Comparison of ENCODE assay signal across 18 cellular contexts in genomic region chr1:22763479-22764200, GRCh38. TPM values are rescaled to one million over a fixed set of nuclear protein-coding genes. Genes with fewer than 3 reads are reported as not detected.
DNase-seq lines count a peak whose midpoint lies in the region; ATAC-seq and TF ChIP-seq lines count a peak whose summit lies in the region.
"Had no signal": no experiment of that assay in that cellular context is flagged by ENCODE, and none has a peak within 500 bp of the region (broad histone marks: within the 10 kb centered on the region; RNA-seq: fewer than 3 reads in every experiment).

No MANE protein-coding gene starts in this region.

- H3K9ac ChIP-seq in IMR-90 (ENCODE audit: low read depth, low read length) = no peak overlapping the region

- no peak overlapping the region; the same call in 2 of the 3 replicates for H2BK15ac ChIP-seq in IMR-90 (ENCODE audit: low read depth, low read length)

- H3K4ac ChIP-seq in IMR-90 (ENCODE audit: low read depth, low read length) = 0 out of 2 replicates have a peak overlapping the region, but pooled peaks have one; percentile 10

- H3K9me3 Mint-ChIP-seq in glutamatergic neuron (ENCODE audit: unreplicated experiment) = peaks cover 2% of the 10 kb centered on the region
- H3K9me3 Mint-ChIP-seq: activated naive CD4-positive, alpha-beta T cell treated with anti-CD3 and anti-CD28 coated beads, Interleukin-2, amount 50 U/mL, for 72 hours; CD4-positive, alpha-beta T cell had no signal

- H2BK5ac ChIP-seq in IMR-90 (ENCODE audit: low read depth, low read length, poor library complexity, severe bottlenecking) = no peak overlapping the region

- ATAC-seq in IMR-90 (ENCODE audit: low read depth) = peak; percentile 33; the same call in 1 of the 2 replicates
- ATAC-seq in GM19328 (IDR thresholded peaks at IDR 0.05; ENCODE audit: unreplicated experiment) = no peak
- ATAC-seq: esophagus mucosa, heart left ventricle had no signal

- POLR2A ChIA-PET in IMR-90 (lab: Charles Lee; ENCODE audit: unreplicated experiment) = no interaction called here

- TF ChIP-seq RAD21 in IMR-90 (IDR thresholded peaks at IDR 0.05; ENCODE audit: low read length) = no peak

- 85% methylated on average over 5 of the region's 11 CpGs; no CpG with 5 or more reads in 1 of the 2 experiments for WGBS in IMR-90 (ENCODE audit: extremely low coverage in 2 of 2, insufficient read length in 1 of 2), 2 experiments

- no peak overlapping the region for H3K4me3 Mint-ChIP-seq in glutamatergic neuron (ENCODE audit: unreplicated experiment)
- H3K4me3 Mint-ChIP-seq: CD4-positive, alpha-beta T cell had no signal

- peaks cover 88% of the 10 kb centered on the region for H4K20me1 ChIP-seq in IMR-90 (ENCODE audit: insufficient read depth, low read length)

- in situ Hi-C loops in IMR-90 (cut with MboI; ENCODE audit: low sequenced_read_pairs) = no loop called here

- no peak overlapping the region for H2BK120ac ChIP-seq in IMR-90 (ENCODE audit: low read depth, low read length)

- H3K27me3 Mint-ChIP-seq in glutamatergic neuron (ENCODE audit: unreplicated experiment) = peaks cover 5% of the 10 kb centered on the region
- H3K27me3 Mint-ChIP-seq: CD4-positive, alpha-beta T cell had no signal

- H2BK20ac ChIP-seq in IMR-90 (ENCODE audit: low read depth, low read length) = peak overlapping the region; percentile 15; the same call in 1 of the 2 replicates

- no TSS peak for BruUV-seq in IMR-90 (replicated peaks; lab: Mats Ljungman, UMichigan)

- H2AFZ ChIP-seq in IMR-90 (replicated peaks; ENCODE audit: low read length, poor library complexity) = peak overlapping the region; percentile 34

- no peak overlapping the region for H3K4me2 ChIP-seq in IMR-90 (ENCODE audit: low read depth, low read length)

- peaks cover 21% of the 10 kb centered on the region for H3K9me1 ChIP-seq in IMR-90 (ENCODE audit: insufficient read depth, low read length)

- no peak overlapping the region for H4K91ac ChIP-seq in IMR-90 (ENCODE audit: insufficient read depth, low read depth, low read length)

- H3K79me1 ChIP-seq in IMR-90 (ENCODE audit: low read depth in 1 of 2, low read length in 2 of 2) = peaks cover 36 to 94% of the 10 kb centered on the region in 2 experiments

- peak overlapping the region; percentile 60 for H2AK9ac ChIP-seq in IMR-90 (replicated peaks; ENCODE audit: low read depth, low read length, poor library complexity)

- H3K4me3 ChIP-seq in IMR-90 (ENCODE audit: insufficient read depth, low read depth, low read length) = no peak overlapping the region
- H3K4me3 ChIP-seq: heart left ventricle, right atrium auricular region had no signal

- dilution Hi-C loops in IMR-90 (cut with HindIII; ENCODE audit: low sequenced_read_pairs, unreplicated experiment) = no loop called here

- H3K27ac ChIP-seq in IMR-90 (ENCODE audit: insufficient read depth, low read length) = no peak overlapping the region
- H3K27ac ChIP-seq: heart left ventricle, neutrophil, right atrium auricular region had no signal

- CTCF ChIA-PET in IMR-90 (lab: Yijun Ruan, JAX) = no interaction called here

- H3K18ac ChIP-seq in IMR-90 (ENCODE audit: low read depth, low read length) = no peak overlapping the region

- H3K27me3 ChIP-seq in IMR-90 (ENCODE audit: control insufficient read depth, insufficient read depth, low read length) = no peaks in the 10 kb centered on the region
- H3K27me3 ChIP-seq: neutrophil, right atrium auricular region had no signal

- intact Hi-C loops in IMR-90 (cut with micrococcal nuclease) = no loop called here

- no peaks in the 10 kb centered on the region for H3K36me3 Mint-ChIP-seq in glutamatergic neuron (ENCODE audit: unreplicated experiment)
- H3K36me3 Mint-ChIP-seq: activated naive CD4-positive, alpha-beta T cell treated with anti-CD3 and anti-CD28 coated beads, Interleukin-2, amount 50 U/mL, for 72 hours had no signal

- DNase-seq in ELR (ENCODE audit: low read depth) (peak; percentile 46), GM19240 (ENCODE audit: insufficient read length, low spot score) (peak; percentile 48), IMR-90 (peak; percentile 25), kidney tubule cell (ENCODE audit: low spot score) (peak; percentile 29), GOT3 (lab: John Stamatoyannopoulos, UW) (no peak), glutamatergic neuron (no peak)
- no peak for DNase-seq in stimulated activated CD4-positive, alpha-beta T cell treated with anti-CD3 and anti-CD28 coated beads, Interleukin-4, amount 100 ng/mL, for 24 hours
- DNase-seq: ACHN; CD4-positive, alpha-beta T cell; DND-41; islet precursor cell; NCI-H1694 treated with DMSO at 0.1 percent for 48 hours had no signal

- H3K56ac ChIP-seq in IMR-90 (ENCODE audit: extremely low read depth, insufficient read depth, low read length) = no peak overlapping the region

- no peaks in the 10 kb centered on the region for H3K9me3 ChIP-seq in IMR-90 (ENCODE audit: control insufficient read depth, insufficient read depth, low read length)
- H3K9me3 ChIP-seq: heart left ventricle, neutrophil, right atrium auricular region had no signal

- peaks cover 3% of the 10 kb centered on the region for H3K4me1 Mint-ChIP-seq in glutamatergic neuron (ENCODE audit: low read depth, unreplicated experiment)

- TF ChIP-seq CTCF in IMR-90 (conservative IDR thresholded peaks at IDR 0.05; ENCODE audit: low read depth, low read length) (no peak), glutamatergic neuron (IDR thresholded peaks at IDR 0.05; ENCODE audit: partially characterized antibody, unreplicated experiment) (no peak)

- H3K27ac Mint-ChIP-seq in glutamatergic neuron (ENCODE audit: unreplicated experiment) = no peak overlapping the region
- H3K27ac Mint-ChIP-seq: activated naive CD4-positive, alpha-beta T cell treated with anti-CD3 and anti-CD28 coated beads, Interleukin-2, amount 50 U/mL, for 72 hours; CD4-positive, alpha-beta T cell had no signal

- peaks cover 2% of the 10 kb centered on the region; the same call in 1 of the 2 replicates for H3K4me1 ChIP-seq in IMR-90 (ENCODE audit: control insufficient read depth, insufficient read depth, low read length)
- H3K4me1 ChIP-seq: heart left ventricle, right atrium auricular region had no signal

- H4K5ac ChIP-seq in IMR-90 (ENCODE audit: low read depth, low read length) = no peak overlapping the region

- H2AK5ac ChIP-seq in IMR-90 (ENCODE audit: low read depth, low read length) = peak overlapping the region; percentile 51; the same call in 1 of the 2 replicates

- H3K14ac ChIP-seq in IMR-90 (replicated peaks; ENCODE audit: low read depth, low read length) = no peak overlapping the region

- no peaks in the 10 kb centered on the region for H3K36me3 ChIP-seq in IMR-90 (ENCODE audit: control insufficient read depth, insufficient read depth, low read length)
- H3K36me3 ChIP-seq: heart left ventricle, neutrophil, right atrium auricular region had no signal

- H3K23ac ChIP-seq in IMR-90 (ENCODE audit: low read depth, low read length) = no peak overlapping the region

- H4K8ac ChIP-seq in IMR-90 (ENCODE audit: low read depth in 2 of 2, low read length in 2 of 2) = no peak overlapping the region

- no peak for TF ChIP-seq POLR2A in IMR-90 (IDR thresholded peaks at IDR 0.05; ENCODE audit: low read depth, low read length)

TF ChIP-seq in IMR-90, 13 proteins besides CTCF, POLR2A, EP300 and RAD21:
- TF ChIP-seq MXI1 (IDR thresholded peaks at IDR 0.05; ENCODE audit: borderline replicate concordance, low read depth, low read length) = no peak
- TF ChIP-seq RCOR1 (IDR thresholded peaks at IDR 0.05; ENCODE audit: insufficient replicate concordance, low read length) = no peak
- TF ChIP-seq ELK1 (IDR thresholded peaks at IDR 0.05; ENCODE audit: borderline replicate concordance, low read depth, low read length) = no peak
- no peak for TF ChIP-seq MAZ (IDR thresholded peaks at IDR 0.05; ENCODE audit: borderline replicate concordance, low read depth, low read length)
- no peak for TF ChIP-seq MAFK (IDR thresholded peaks at IDR 0.05; ENCODE audit: low read depth, low read length)
- TF ChIP-seq CEBPB (IDR thresholded peaks at IDR 0.05; ENCODE audit: low read depth, low read length) = no peak
- TF ChIP-seq BHLHE40 (IDR thresholded peaks at IDR 0.05; ENCODE audit: low read depth, low read length) = no peak
- no peak for TF ChIP-seq SMC3 (IDR thresholded peaks at IDR 0.05; ENCODE audit: low read depth, low read length)
- TF ChIP-seq CHD1 (IDR thresholded peaks at IDR 0.05; ENCODE audit: low read depth, low read length) = no peak
- TF ChIP-seq FOS (IDR thresholded peaks at IDR 0.05; ENCODE audit: low read depth, low read length) = no peak
- no peak for TF ChIP-seq NFE2L2 (IDR thresholded peaks at IDR 0.05; ENCODE audit: low read depth, low read length)
- TF ChIP-seq, protein P1, sequence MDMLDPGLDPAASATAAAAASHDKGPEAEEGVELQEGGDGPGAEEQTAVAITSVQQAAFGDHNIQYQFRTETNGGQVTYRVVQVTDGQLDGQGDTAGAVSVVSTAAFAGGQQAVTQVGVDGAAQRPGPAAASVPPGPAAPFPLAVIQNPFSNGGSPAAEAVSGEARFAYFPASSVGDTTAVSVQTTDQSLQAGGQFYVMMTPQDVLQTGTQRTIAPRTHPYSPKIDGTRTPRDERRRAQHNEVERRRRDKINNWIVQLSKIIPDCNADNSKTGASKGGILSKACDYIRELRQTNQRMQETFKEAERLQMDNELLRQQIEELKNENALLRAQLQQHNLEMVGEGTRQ (IDR thresholded peaks at IDR 0.05; ENCODE audit: low read depth, low read length) = no peak
- TF ChIP-seq RFX5 (IDR thresholded peaks at IDR 0.05; ENCODE audit: low read depth, low read length) = no peak

RNA-seq across cellular contexts. Expression of gene EPHB2, which starts 53.0 kb away (rescaled TPM):
- total RNA-seq in IMR-90 (2012; rRNA removed) (54.7 and 58.8 TPM in 2 replicates), glutamatergic neuron (ENCODE audit: unreplicated experiment) (93.0 TPM)
- 52.3 and 53.6 TPM in 2 replicates for polyA plus RNA-seq in IMR-90 (2012; rRNA removed)
- 25.1 and 54.3 TPM in 2 replicates for polyA plus RNA-seq in IMR-90 (2012; cell fraction: cytosol; rRNA removed)
- 18.5 and 36.7 TPM in 2 replicates for polyA plus RNA-seq in IMR-90 (2012; cell fraction: nucleus; rRNA removed; ENCODE audit: low replicate concordance)
- total RNA-seq: activated naive CD4-positive, alpha-beta T cell treated with anti-CD3 and anti-CD28 coated beads, Interleukin-2, amount 50 U/mL, for 72 hours had no signal

Comparison
In these comparisons a context has a peak if more than half of its experiments do, and no peak if none do; other contexts are left out.
1. DNase-seq: peak in ELR (single experiment), GM19240 (single experiment), IMR-90 (single experiment) and kidney tubule cell (single experiment); none in stimulated activated CD4-positive, alpha-beta T cell treated with anti-CD3 and anti-CD28 coated beads, Interleukin-4, amount 100 ng/mL, for 24 hours (single experiment), GOT3 (single experiment) and glutamatergic neuron (single experiment).